In the genomic region with DNA sequence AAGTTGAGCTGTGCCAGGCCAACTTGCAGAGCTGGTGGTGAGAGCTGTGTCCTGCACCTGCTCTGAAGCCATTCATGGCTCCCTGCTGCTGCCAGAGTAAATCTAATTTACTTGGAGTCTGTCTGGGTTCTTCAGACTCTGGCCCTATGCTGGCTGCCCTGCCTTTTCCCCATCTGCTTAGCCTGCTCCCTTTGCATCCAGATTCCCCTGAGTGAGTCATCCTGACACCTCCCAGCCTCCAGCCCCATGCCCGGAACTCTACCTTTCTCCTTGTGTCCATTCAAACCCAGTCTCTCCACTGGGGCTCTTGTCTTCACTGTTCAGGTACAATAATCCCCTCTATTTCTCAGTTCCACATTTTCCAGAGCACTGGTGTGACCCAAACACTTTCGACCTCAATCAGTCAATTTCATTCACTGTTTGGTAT, we compare ENCODE assay signal across 10 cellular contexts.
DNase-seq lines count a peak whose midpoint lies in the region; ATAC-seq, FAIRE-seq and TF ChIP-seq lines count a peak whose summit lies in the region.
"Had no signal": no experiment of that assay in that cellular context is flagged by ENCODE, and none has a peak within 500 bp of the region (broad histone marks: within the 10 kb centered on the region; RNA-seq: fewer than 3 reads in every experiment).

No MANE protein-coding gene starts in this region.

- ATAC-seq in GM18505 (IDR thresholded peaks at IDR 0.05; ENCODE audit: unreplicated experiment) (peak; percentile 54), HG03432 (IDR thresholded peaks at IDR 0.05; ENCODE audit: unreplicated experiment) (peak; percentile 67), pancreas (peak; percentile 51 to 77 (median 64))
- no peak for ATAC-seq in CD4-positive, alpha-beta T cell (ENCODE audit: poor library complexity)

- CTCF ChIA-PET in H1 (lab: Charles Lee; ENCODE audit: partially characterized antibody), result interaction anchor here (0.5 to 1.7 kb wide), 3 partner anchors 23 to 938 kb away, joined by 3 to 5 read pairs (median 4); no protein-coding TSS in a partner anchor
- CTCF ChIA-PET in CD4-positive, alpha-beta T cell (lab: Charles Lee), result no interaction called here

- no peak overlapping the region for H3K4me3 ChIP-seq in H1 (ENCODE audit: extremely low read depth in 1 of 4, insufficient read depth in 2 of 4, low read depth in 3 of 4, low read length in 4 of 4)
- no peak overlapping the region for H3K4me3 ChIP-seq in pancreas
- H3K4me3 ChIP-seq in esophagus muscularis mucosa, result no peak overlapping the region

- no peak overlapping the region for H4K91ac ChIP-seq in H1 (replicated peaks; ENCODE audit: insufficient read length, low read length)

- H2BK20ac ChIP-seq in H1 (ENCODE audit: low read length), result no peak overlapping the region

- no peak overlapping the region for H3K23ac ChIP-seq in H1 (ENCODE audit: insufficient read length)

- H2BK12ac ChIP-seq in H1 (ENCODE audit: low read depth, low read length), result no peak overlapping the region

- no peak for TF ChIP-seq CTCF in H1 (IDR thresholded peaks at IDR 0.05; ENCODE audit: control extremely low read depth in 1 of 3, insufficient read depth in 1 of 3, low read depth in 1 of 3, low read length in 3 of 3)
- TF ChIP-seq CTCF in pancreas (IDR thresholded peaks at IDR 0.05), result no peak
- no peak for TF ChIP-seq CTCF in esophagus muscularis mucosa (IDR thresholded peaks at IDR 0.05)
- no peak for TF ChIP-seq CTCF in CD4-positive, alpha-beta T cell (IDR thresholded peaks at IDR 0.05)

- H2BK120ac ChIP-seq in H1 (replicated peaks; ENCODE audit: low read depth, low read length), result no peak overlapping the region

- H3K14ac ChIP-seq in H1 (ENCODE audit: insufficient read length), result no peak overlapping the region

- TF ChIP-seq RAD21 in H1 (IDR thresholded peaks at IDR 0.05 in 1 of 2, conservative IDR thresholded peaks at IDR 0.05 in 1 of 2; ENCODE audit: low read depth in 2 of 2, low read length in 2 of 2), result no peak

- H3K9me3 ChIP-seq in H1 (ENCODE audit: insufficient read depth in 2 of 2, low read depth in 1 of 2, low read length in 1 of 2) (no peaks in the 10 kb centered on the region), pancreas (no peaks in the 10 kb centered on the region), esophagus muscularis mucosa (no peaks in the 10 kb centered on the region)
- H3K9me3 ChIP-seq in CD4-positive, alpha-beta T cell (ENCODE audit: control insufficient read depth, low read length), result no peaks in the 10 kb centered on the region

- H2BK15ac ChIP-seq in H1 (ENCODE audit: low read length), result no peak overlapping the region

- H3K18ac ChIP-seq in H1 (ENCODE audit: extremely low read depth, low read length), result no peak overlapping the region

- no peaks in the 10 kb centered on the region for H3K36me3 ChIP-seq in H1 (ENCODE audit: control insufficient read depth in 2 of 4, insufficient read depth in 4 of 4, low read length in 3 of 4)
- H3K36me3 ChIP-seq in pancreas, result no peaks in the 10 kb centered on the region
- no peaks in the 10 kb centered on the region for H3K36me3 ChIP-seq in esophagus muscularis mucosa

- H4K20me1 ChIP-seq in H1 (replicated peaks in 1 of 2; ENCODE audit: control insufficient read depth in 1 of 2, insufficient read depth in 2 of 2, low read length in 2 of 2), result no peaks in the 10 kb centered on the region

- TF ChIP-seq POLR2A in GM18505 (IDR thresholded peaks at IDR 0.05; ENCODE audit: borderline replicate concordance, extremely low read depth, insufficient read depth, insufficient read length) (no peak), H1 (IDR thresholded peaks at IDR 0.05; ENCODE audit: control extremely low read depth in 1 of 2, low read depth in 2 of 2, low read length in 2 of 2) (no peak), esophagus muscularis mucosa (IDR thresholded peaks at IDR 0.05; ENCODE audit: low read depth) (no peak)

- no peak overlapping the region for H3K4me2 ChIP-seq in H1 (ENCODE audit: insufficient read depth in 1 of 2, low read depth in 2 of 2, low read length in 2 of 2)

- no peak overlapping the region for H2AFZ ChIP-seq in H1 (ENCODE audit: low read length)

- no peak overlapping the region for H4K5ac ChIP-seq in H1 (ENCODE audit: insufficient read length, low read depth, low read length)

- intact Hi-C loops in pancreas (cut with DNase I) (no loop called here), esophagus muscularis mucosa (cut with DNase I) (no loop called here)
- intact Hi-C loops in CD4-positive, alpha-beta T cell (cut with DNase I, micrococcal nuclease), result no loop called here

- no peaks in the 10 kb centered on the region for H3K23me2 ChIP-seq in H1 (ENCODE audit: low read depth, low read length)

- no peaks in the 10 kb centered on the region for H3K79me1 ChIP-seq in H1 (ENCODE audit: low read depth, low read length)

- no peak overlapping the region for H4K8ac ChIP-seq in H1 (ENCODE audit: extremely low read depth, insufficient read depth, low read length)

- no peak for FAIRE-seq in H1 (lab: Jason Lieb, UNC)
- FAIRE-seq in pancreas (lab: Jason Lieb, UNC), result no peak
- FAIRE-seq: islet of Langerhans had no signal

- no peaks in the 10 kb centered on the region for H3K36me3 Mint-ChIP-seq in CD4-positive, alpha-beta T cell (ENCODE audit: low read depth)

- peak in 1 of 2 experiments; percentile 29 for DNase-seq in H1 (ENCODE audit: low read depth in 1 of 2, low spot score in 2 of 2)
- DNase-seq in pancreas, result no peak
- no peak for DNase-seq in NCI-H82 (lab: John Stamatoyannopoulos, UW)
- no peak for DNase-seq in esophagus muscularis mucosa (ENCODE audit: extremely low spot score)
- DNase-seq in CD4-positive, alpha-beta T cell, result no peak
- DNase-seq in NAMALWA (ENCODE audit: low spot score), result no peak
- DNase-seq: NCI-H187 treated with DMSO at 0.1 percent for 48 hours had no signal

- no peak for TF ChIP-seq EP300 in H1 (IDR thresholded peaks at IDR 0.05; ENCODE audit: borderline replicate concordance in 1 of 2, low read depth in 2 of 2, low read length in 2 of 2)
- TF ChIP-seq EP300 in esophagus muscularis mucosa (IDR thresholded peaks at IDR 0.05), result no peak

- H3K27me3 ChIP-seq in H1 (replicated peaks in 1 of 4; ENCODE audit: control insufficient read depth in 3 of 4, extremely low read depth in 1 of 4, insufficient read depth in 3 of 4, low read length in 3 of 4), result no peaks in the 10 kb centered on the region; a peak in 1 of 7 replicates
- H3K27me3 ChIP-seq in pancreas, result no peaks in the 10 kb centered on the region
- no peaks in the 10 kb centered on the region for H3K27me3 ChIP-seq in esophagus muscularis mucosa
- H3K27me3 ChIP-seq in CD4-positive, alpha-beta T cell (ENCODE audit: control insufficient read depth, insufficient read depth, low read length), result no peaks in the 10 kb centered on the region

- WGBS in H1 (ENCODE audit: extremely low coverage in 1 of 2, insufficient coverage in 1 of 2, insufficient read length in 1 of 2, insufficient replicate concordance in 2 of 2, low coverage in 1 of 2, low lambda C conversion rate in 2 of 2, missing lambda C conversion rate in 1 of 2), 2 experiments, result 83% methylated on average over 2 of the region's 2 CpGs; no CpG with 5 or more reads in 1 of the 2 experiments
- 57 to 69% methylated on average over 2 of the region's 2 CpGs for WGBS in pancreas, 2 donors
- 57% methylated on average over 2 of the region's 2 CpGs for WGBS in esophagus muscularis mucosa

- no peak overlapping the region for H3K4me3 Mint-ChIP-seq in CD4-positive, alpha-beta T cell

- no peak overlapping the region for H3K56ac ChIP-seq in H1 (replicated peaks; ENCODE audit: insufficient read length, low read depth, low read length)

- H3K27ac ChIP-seq in H1 (ENCODE audit: low read depth, low read length), result no peak overlapping the region
- no peak overlapping the region for H3K27ac ChIP-seq in pancreas
- peak overlapping the region in 1 of 4 donors; percentile 2 for H3K27ac ChIP-seq in esophagus muscularis mucosa (replicated peaks in 1 of 4)
- no peak overlapping the region for H3K27ac ChIP-seq in CD4-positive, alpha-beta T cell (ENCODE audit: low read depth, low read length)

- no peaks in the 10 kb centered on the region for H3K79me2 ChIP-seq in H1 (ENCODE audit: control insufficient read depth in 1 of 2, insufficient read depth in 2 of 2, low read length in 2 of 2)

- H3K4me1 Mint-ChIP-seq in CD4-positive, alpha-beta T cell (ENCODE audit: low read depth), result no peaks in the 10 kb centered on the region

- POLR2A ChIA-PET in H1 (lab: Charles Lee; ENCODE audit: partially characterized antibody), result no interaction called here
- POLR2A ChIA-PET in CD4-positive, alpha-beta T cell (lab: Charles Lee), result no interaction called here

- H2BK5ac ChIP-seq in H1 (ENCODE audit: low read depth, low read length), result no peak overlapping the region

- no peak overlapping the region for H3K27ac Mint-ChIP-seq in CD4-positive, alpha-beta T cell

- peaks cover 5% of the 10 kb centered on the region for H3K27me3 Mint-ChIP-seq in CD4-positive, alpha-beta T cell

- H3K4me1 ChIP-seq in H1 (replicated peaks in 1 of 4; ENCODE audit: control insufficient read depth in 3 of 4, insufficient read depth in 4 of 4, low read length in 3 of 4), result no peaks in the 10 kb centered on the region
- H3K4me1 ChIP-seq in pancreas, result peaks cover 0 to 3% (median 0%) of the 10 kb centered on the region in 3 donors
- peaks cover 8 to 15% (median 11%) of the 10 kb centered on the region in 4 donors for H3K4me1 ChIP-seq in esophagus muscularis mucosa

- no peak overlapping the region for H3K9ac ChIP-seq in H1 (replicated peaks in 1 of 4; ENCODE audit: extremely low read depth in 1 of 4, low read depth in 3 of 4, low read length in 3 of 4)

- no peaks in the 10 kb centered on the region for H3K9me3 Mint-ChIP-seq in CD4-positive, alpha-beta T cell

- no peak overlapping the region for H3K4ac ChIP-seq in H1 (replicated peaks; ENCODE audit: insufficient read length, low read depth, low read length)

- H2AK5ac ChIP-seq in H1 (ENCODE audit: low read depth, low read length), result no peak overlapping the region

TF ChIP-seq in H1, 55 proteins besides CTCF, POLR2A, EP300 and RAD21:
- TF ChIP-seq TBP (IDR thresholded peaks at IDR 0.05; ENCODE audit: low read depth, low read length) (no peak), JUND (IDR thresholded peaks at IDR 0.05; ENCODE audit: low read length) (peak; percentile 68)
